Comparison of ENCODE assay signal across 1 cellular context in the genomic region with DNA sequence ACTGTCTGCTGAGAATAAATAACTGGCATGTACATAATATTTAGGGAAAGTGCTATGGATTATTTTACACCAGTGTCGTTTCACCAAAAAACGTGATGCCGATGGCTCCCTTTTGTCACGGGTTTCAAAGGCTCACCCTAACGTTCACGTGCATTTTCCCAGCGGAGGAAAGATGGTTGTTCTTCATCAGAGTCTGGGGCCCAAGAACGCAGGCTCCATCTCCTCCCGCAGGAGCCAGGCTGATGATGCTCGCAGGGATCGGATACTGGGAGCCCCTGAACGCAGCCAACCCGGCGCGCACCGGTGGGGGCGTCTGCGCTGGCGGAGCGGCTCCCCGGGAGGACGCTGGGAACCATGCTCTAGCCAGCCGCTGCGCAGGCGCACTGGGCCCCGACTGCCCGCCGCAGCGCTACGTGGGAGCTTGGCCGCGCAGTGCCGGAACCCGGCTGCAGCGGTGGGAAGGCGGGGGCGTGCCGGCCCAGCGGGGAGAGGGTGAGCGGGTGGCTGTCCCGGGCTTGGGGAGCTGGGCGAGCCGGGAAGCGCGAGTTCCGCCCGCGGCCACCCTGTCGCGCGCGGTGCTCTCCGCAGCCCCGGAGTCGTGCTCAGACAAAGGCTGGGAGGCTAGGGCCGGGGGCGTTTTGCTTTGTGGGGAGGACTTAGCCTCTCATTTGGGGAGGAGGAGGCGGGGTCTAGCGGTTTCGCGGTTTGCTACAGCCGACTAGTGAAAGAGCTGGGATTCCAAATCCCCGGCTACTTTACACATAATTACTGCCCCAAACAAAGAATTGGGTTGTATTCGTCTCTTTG.
TF ChIP-seq lines count a peak whose summit lies in the region.

TSS of gene ZFP69B (plus strand) at position 793 of the 807 bp plus-strand sequence. CDS start 486 bp downstream, outside the sequence.

TF ChIP-seq in IMR-90, 13 proteins besides CTCF, POLR2A, EP300 and RAD21 (continued from another document):
- no peak for TF ChIP-seq SMC3 (IDR thresholded peaks at IDR 0.05; ENCODE audit: low read depth, low read length)
- peak; percentile 63; the same call in 1 of the 2 replicates for TF ChIP-seq MXI1 (IDR thresholded peaks at IDR 0.05; ENCODE audit: borderline replicate concordance, low read depth, low read length)
- 0 out of 2 replicates have a peak, but pooled peaks have one; percentile 0 for TF ChIP-seq MAFK (IDR thresholded peaks at IDR 0.05; ENCODE audit: low read depth, low read length)
- no peak for TF ChIP-seq NFE2L2 (IDR thresholded peaks at IDR 0.05; ENCODE audit: low read depth, low read length)
- TF ChIP-seq, protein P1, sequence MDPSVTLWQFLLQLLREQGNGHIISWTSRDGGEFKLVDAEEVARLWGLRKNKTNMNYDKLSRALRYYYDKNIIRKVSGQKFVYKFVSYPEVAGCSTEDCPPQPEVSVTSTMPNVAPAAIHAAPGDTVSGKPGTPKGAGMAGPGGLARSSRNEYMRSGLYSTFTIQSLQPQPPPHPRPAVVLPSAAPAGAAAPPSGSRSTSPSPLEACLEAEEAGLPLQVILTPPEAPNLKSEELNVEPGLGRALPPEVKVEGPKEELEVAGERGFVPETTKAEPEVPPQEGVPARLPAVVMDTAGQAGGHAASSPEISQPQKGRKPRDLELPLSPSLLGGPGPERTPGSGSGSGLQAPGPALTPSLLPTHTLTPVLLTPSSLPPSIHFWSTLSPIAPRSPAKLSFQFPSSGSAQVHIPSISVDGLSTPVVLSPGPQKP (IDR thresholded peaks at IDR 0.05; ENCODE audit: borderline replicate concordance, low read depth, low read length), result no peak
- peak; percentile 81 for TF ChIP-seq RCOR1 (IDR thresholded peaks at IDR 0.05; ENCODE audit: insufficient replicate concordance, low read length)
- no peak for TF ChIP-seq CEBPB (IDR thresholded peaks at IDR 0.05; ENCODE audit: low read depth, low read length)
- TF ChIP-seq MAZ (IDR thresholded peaks at IDR 0.05; ENCODE audit: borderline replicate concordance, low read depth, low read length), result peak; percentile 93
- no peak for TF ChIP-seq RFX5 (IDR thresholded peaks at IDR 0.05; ENCODE audit: low read depth, low read length)
- TF ChIP-seq, protein P2, sequence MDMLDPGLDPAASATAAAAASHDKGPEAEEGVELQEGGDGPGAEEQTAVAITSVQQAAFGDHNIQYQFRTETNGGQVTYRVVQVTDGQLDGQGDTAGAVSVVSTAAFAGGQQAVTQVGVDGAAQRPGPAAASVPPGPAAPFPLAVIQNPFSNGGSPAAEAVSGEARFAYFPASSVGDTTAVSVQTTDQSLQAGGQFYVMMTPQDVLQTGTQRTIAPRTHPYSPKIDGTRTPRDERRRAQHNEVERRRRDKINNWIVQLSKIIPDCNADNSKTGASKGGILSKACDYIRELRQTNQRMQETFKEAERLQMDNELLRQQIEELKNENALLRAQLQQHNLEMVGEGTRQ (IDR thresholded peaks at IDR 0.05; ENCODE audit: low read depth, low read length), result no peak
- TF ChIP-seq BHLHE40 (IDR thresholded peaks at IDR 0.05; ENCODE audit: low read depth, low read length), result peak; percentile 74
